8 cellular contexts compared by ENCODE assay signal in the genomic region with DNA sequence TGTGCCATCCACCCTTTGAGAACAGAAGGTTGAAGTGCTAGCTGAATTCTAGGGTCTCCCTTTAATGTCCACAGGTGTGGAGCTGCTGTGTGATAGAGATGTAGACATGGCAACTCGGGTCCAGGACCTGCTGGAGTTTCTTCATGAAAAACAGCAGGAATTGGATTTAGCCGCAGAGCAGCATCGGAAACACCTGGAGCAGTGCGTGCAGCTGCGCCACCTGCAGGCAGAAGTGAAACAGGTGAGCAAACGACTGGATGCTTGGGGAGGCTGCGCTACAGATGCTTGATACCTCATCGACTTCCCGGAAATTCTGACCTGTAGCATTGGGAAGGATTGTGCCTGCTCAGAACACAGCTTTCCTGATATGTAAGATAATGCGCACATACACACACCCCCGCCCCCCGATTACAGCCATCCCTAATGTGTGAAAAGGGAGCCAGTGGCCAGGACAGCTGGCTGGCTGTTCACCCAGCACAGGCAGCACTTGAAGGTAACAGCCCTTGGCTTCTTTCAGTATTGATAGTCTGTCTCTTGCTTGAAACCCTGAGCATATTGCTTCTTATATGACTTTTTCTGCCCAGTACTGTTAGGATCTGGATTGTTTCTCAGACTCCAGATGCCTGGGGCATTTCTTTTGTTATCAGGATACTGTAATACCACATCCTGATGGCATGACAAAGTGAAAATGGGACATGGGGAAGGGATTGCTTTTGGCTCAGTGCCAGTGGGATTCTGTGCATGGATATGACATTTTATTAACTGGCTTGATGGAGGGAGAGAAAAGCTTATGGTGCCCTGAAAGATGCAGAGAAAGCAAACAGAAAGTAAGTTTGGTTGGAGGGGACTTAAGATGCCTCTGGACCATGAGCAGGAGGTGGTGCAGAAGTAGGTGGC.
DNase-seq lines count a peak whose midpoint lies in the region; ATAC-seq and TF ChIP-seq lines count a peak whose summit lies in the region.

No MANE protein-coding gene starts in this region.

- no peaks in the 10 kb centered on the region for H3K79me2 ChIP-seq in Karpas-422 (ENCODE audit: low read length)

- no peaks in the 10 kb centered on the region for H3K27me3 Mint-ChIP-seq in activated naive CD8-positive, alpha-beta T cell

- H3K36me3 ChIP-seq in Karpas-422 (ENCODE audit: insufficient read depth, low read length) (no peaks in the 10 kb centered on the region), liver (ENCODE audit: control insufficient read depth in 4 of 4, insufficient read depth in 3 of 4, low read depth in 1 of 4, low read length in 3 of 4) (peaks cover 12 to 75% (median 51%) of the 10 kb centered on the region in 4 donors)

- H3K4me3 Mint-ChIP-seq in activated naive CD8-positive, alpha-beta T cell: peak overlapping the region; percentile 20

- no peaks in the 10 kb centered on the region for H3K9me2 ChIP-seq in Karpas-422 (replicated peaks; ENCODE audit: insufficient read depth, low read length)

- H3K4me3 ChIP-seq in Karpas-422 (ENCODE audit: low read length) (no peak overlapping the region), liver (ENCODE audit: low read depth in 1 of 3, low read length in 3 of 3) (no peak overlapping the region)

- 90% methylated on average over 12 of the region's 12 CpGs for WGBS in liver

- H3K4me1 ChIP-seq in Karpas-422 (ENCODE audit: low read length): no peaks in the 10 kb centered on the region
- no peaks in the 10 kb centered on the region for H3K4me1 ChIP-seq in liver (ENCODE audit: control insufficient read depth in 4 of 4, insufficient read depth in 4 of 4, low read length in 3 of 4)

- no peak for ATAC-seq in GM21737 (IDR thresholded peaks at IDR 0.05; ENCODE audit: unreplicated experiment)

- peak overlapping the region; percentile 28 for H3K27ac Mint-ChIP-seq in activated naive CD8-positive, alpha-beta T cell

- peaks cover 4% of the 10 kb centered on the region; the same call in 1 of the 2 replicates for H4K20me1 ChIP-seq in Karpas-422 (ENCODE audit: insufficient read depth, low read depth, low read length)

- no peaks in the 10 kb centered on the region for H3K9me3 ChIP-seq in Karpas-422 (ENCODE audit: low read length)
- H3K9me3 ChIP-seq in liver (ENCODE audit: control insufficient read depth in 4 of 4, low read length in 3 of 4): no peaks in the 10 kb centered on the region

- no peak overlapping the region for H3K4me2 ChIP-seq in Karpas-422 (ENCODE audit: low read depth, low read length, poor library complexity, severe bottlenecking)

- H3K36me3 Mint-ChIP-seq in activated naive CD8-positive, alpha-beta T cell: no peaks in the 10 kb centered on the region

- peaks cover 55% of the 10 kb centered on the region for H3K4me1 Mint-ChIP-seq in activated naive CD8-positive, alpha-beta T cell (ENCODE audit: low read depth)

- no peak overlapping the region for H2AFZ ChIP-seq in Karpas-422 (ENCODE audit: low read length)

- H3K9me3 Mint-ChIP-seq in activated naive CD8-positive, alpha-beta T cell (ENCODE audit: low read depth): no peaks in the 10 kb centered on the region

- H3K27me3 ChIP-seq in Karpas-422 (ENCODE audit: low read length) (no peaks in the 10 kb centered on the region), liver (ENCODE audit: control insufficient read depth in 4 of 4, insufficient read depth in 4 of 4, low read length in 3 of 4) (no peaks in the 10 kb centered on the region)

- TF ChIP-seq CTCF in liver (IDR thresholded peaks at IDR 0.05; ENCODE audit: low read depth, low read length, missing input control): peak; percentile 37

- TF ChIP-seq RAD21 in liver (IDR thresholded peaks at IDR 0.05): peak in 1 of 2 donors; percentile 65

- H3K9ac ChIP-seq in Karpas-422 (ENCODE audit: low read length) (no peak overlapping the region), liver (ENCODE audit: low read depth in 1 of 2, low read length in 2 of 2) (no peak overlapping the region)

- H3K27ac ChIP-seq in Karpas-422 (ENCODE audit: low read length) (no peak overlapping the region), liver (ENCODE audit: low read depth in 1 of 2, low read length in 2 of 2) (no peak overlapping the region)

- DNase-seq in DMS53 treated with DMSO at 0.1 percent for 48 hours (lab: John Stamatoyannopoulos, UW; ENCODE audit: unreplicated experiment): peak; percentile 24
- DNase-seq in Karpas-422: peak; percentile 69
- DNase-seq in T-helper 9 cell: no peak
- DNase-seq in hepatic stellate cell (ENCODE audit: low spot score): no peak
- no peak for DNase-seq in RKO (ENCODE audit: low spot score)

TF ChIP-seq in liver, 16 proteins besides CTCF, POLR2A, EP300 and RAD21:
- TF ChIP-seq, protein P1, sequence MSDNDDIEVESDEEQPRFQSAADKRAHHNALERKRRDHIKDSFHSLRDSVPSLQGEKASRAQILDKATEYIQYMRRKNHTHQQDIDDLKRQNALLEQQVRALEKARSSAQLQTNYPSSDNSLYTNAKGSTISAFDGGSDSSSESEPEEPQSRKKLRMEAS (IDR thresholded peaks at IDR 0.05): no peak
- TF ChIP-seq, protein P2, sequence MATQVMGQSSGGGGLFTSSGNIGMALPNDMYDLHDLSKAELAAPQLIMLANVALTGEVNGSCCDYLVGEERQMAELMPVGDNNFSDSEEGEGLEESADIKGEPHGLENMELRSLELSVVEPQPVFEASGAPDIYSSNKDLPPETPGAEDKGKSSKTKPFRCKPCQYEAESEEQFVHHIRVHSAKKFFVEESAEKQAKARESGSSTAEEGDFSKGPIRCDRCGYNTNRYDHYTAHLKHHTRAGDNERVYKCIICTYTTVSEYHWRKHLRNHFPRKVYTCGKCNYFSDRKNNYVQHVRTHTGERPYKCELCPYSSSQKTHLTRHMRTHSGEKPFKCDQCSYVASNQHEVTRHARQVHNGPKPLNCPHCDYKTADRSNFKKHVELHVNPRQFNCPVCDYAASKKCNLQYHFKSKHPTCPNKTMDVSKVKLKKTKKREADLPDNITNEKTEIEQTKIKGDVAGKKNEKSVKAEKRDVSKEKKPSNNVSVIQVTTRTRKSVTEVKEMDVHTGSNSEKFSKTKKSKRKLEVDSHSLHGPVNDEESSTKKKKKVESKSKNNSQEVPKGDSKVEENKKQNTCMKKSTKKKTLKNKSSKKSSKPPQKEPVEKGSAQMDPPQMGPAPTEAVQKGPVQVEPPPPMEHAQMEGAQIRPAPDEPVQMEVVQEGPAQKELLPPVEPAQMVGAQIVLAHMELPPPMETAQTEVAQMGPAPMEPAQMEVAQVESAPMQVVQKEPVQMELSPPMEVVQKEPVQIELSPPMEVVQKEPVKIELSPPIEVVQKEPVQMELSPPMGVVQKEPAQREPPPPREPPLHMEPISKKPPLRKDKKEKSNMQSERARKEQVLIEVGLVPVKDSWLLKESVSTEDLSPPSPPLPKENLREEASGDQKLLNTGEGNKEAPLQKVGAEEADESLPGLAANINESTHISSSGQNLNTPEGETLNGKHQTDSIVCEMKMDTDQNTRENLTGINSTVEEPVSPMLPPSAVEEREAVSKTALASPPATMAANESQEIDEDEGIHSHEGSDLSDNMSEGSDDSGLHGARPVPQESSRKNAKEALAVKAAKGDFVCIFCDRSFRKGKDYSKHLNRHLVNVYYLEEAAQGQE (IDR thresholded peaks at IDR 0.05): no peak
- no peak for TF ChIP-seq NR2F2 (IDR thresholded peaks at IDR 0.05)
- no peak for TF ChIP-seq YY1 (IDR thresholded peaks at IDR 0.05)
- TF ChIP-seq GABPA (IDR thresholded peaks at IDR 0.05 in 1 of 2, conservative IDR thresholded peaks at IDR 0.05 in 1 of 2): no peak
- no peak for TF ChIP-seq HNF4G (IDR thresholded peaks at IDR 0.05)
- TF ChIP-seq EGR1 (IDR thresholded peaks at IDR 0.05; ENCODE audit: low read depth in 2 of 2): no peak
- no peak for TF ChIP-seq SP1 (IDR thresholded peaks at IDR 0.05)
- TF ChIP-seq HNF4A (conservative IDR thresholded peaks at IDR 0.05): no peak
- TF ChIP-seq ZBTB33 (IDR thresholded peaks at IDR 0.05): no peak
- TF ChIP-seq FOXA1 (IDR thresholded peaks at IDR 0.05): no peak

Comparison
In these comparisons a context has a peak if more than half of its experiments do, and no peak if none do; other contexts are left out.
1. DNase-seq: peak in DMS53 treated with DMSO at 0.1 percent for 48 hours (single experiment) and Karpas-422 (single experiment); none in T-helper 9 cell (single experiment), hepatic stellate cell (single experiment) and RKO (single experiment).